In the genomic region with DNA sequence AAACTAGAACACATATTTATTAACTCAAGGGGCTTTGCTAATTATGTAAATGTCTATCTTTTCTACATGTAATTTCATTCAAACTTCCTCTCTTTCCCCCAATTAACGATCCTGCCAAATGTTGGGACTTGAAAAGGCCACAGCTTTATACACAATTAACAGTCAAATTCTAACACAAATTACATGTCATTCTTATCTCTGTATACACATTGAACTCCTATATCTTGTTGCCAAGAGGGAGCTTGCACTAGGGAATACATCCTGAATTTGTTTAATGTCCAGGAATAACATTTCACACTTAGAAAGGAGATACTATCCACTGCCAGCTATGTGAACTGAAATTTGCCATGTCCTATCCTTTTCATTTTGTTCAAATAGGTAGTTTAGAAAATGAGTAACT, we compare ENCODE assay signal across 27 cellular contexts. TPM values are rescaled to one million over a fixed set of nuclear protein-coding genes. Genes with fewer than 3 reads are reported as not detected.
"Had no signal": no experiment of that assay in that cellular context is flagged by ENCODE, and none has a peak within 500 bp of the region (broad histone marks: within the 10 kb centered on the region; RNA-seq: fewer than 3 reads in every experiment).

No MANE protein-coding gene starts in this region.

- ATAC-seq: activated CD8-positive, alpha-beta memory T cell treated with anti-CD3 and anti-CD28 coated beads, Interleukin-2, amount 10 ng/mL, durations not matched to agents 7 days and 5 days; activated naive CD8-positive, alpha-beta T cell treated with anti-CD3 and anti-CD28 coated beads, Interleukin-2, amount 50 U/mL, for 24 hours had no signal

- H3K27ac ChIP-seq: WERI-Rb-1 had no signal

- H3K36me3 ChIP-seq: WERI-Rb-1 had no signal

- FAIRE-seq: bronchial epithelial cell had no signal

- DNase-seq: activated CD4-positive, alpha-beta memory T cell treated with anti-CD3 and anti-CD28 coated beads, Interleukin-2, amount 10 ng/mL, durations not matched to agents 7 days and 5 days; activated CD4-positive, alpha-beta T cell treated with anti-CD3 and anti-CD28 coated beads for 1 hour; activated CD4-positive, alpha-beta T cell treated with anti-CD3 and anti-CD28 coated beads for 48 hours; activated CD4-positive, CD25-positive, alpha-beta regulatory T cell; activated CD8-positive, alpha-beta memory T cell treated with anti-CD3 and anti-CD28 coated beads for 24 hours; activated CD8-positive, alpha-beta memory T cell treated with anti-CD3 and anti-CD28 coated beads, Interleukin-2, amount 10 ng/mL, durations not matched to agents 7 days and 5 days; activated CD8-positive, alpha-beta memory T cell treated with anti-CD3 and anti-CD28 coated beads, Interleukin-2, amount 50 U/mL, for 48 hours; activated effector memory CD4-positive, alpha-beta T cell treated with Interleukin-2 at 50 U/mL for 16 hours; activated naive CD4-positive, alpha-beta T cell treated with anti-CD3 and anti-CD28 coated beads, Interleukin-2, amount 10 ng/mL, durations not matched to agents 7 days and 5 days; activated naive CD8-positive, alpha-beta T cell treated with anti-CD3 and anti-CD28 coated beads, Interleukin-2, amount 50 U/mL, for 24 hours; activated T-cell treated with anti-CD3 and anti-CD28 coated beads, Interleukin-2, amount 50 U/mL, for 48 hours; anterior cingulate cortex; caudate nucleus; cerebellar nuclear complex; NCI-H1105; NCI-H1417 treated with DMSO at 0.1 percent for 48 hours; NCI-H187 treated with DMSO at 0.1 percent for 48 hours; NCI-H2081 treated with DMSO at 0.1 percent for 48 hours; NCI-H345; NCI-H524 treated with DMSO at 0.1 percent for 48 hours; Right ventricle myocardium superior; T1000; WERI-Rb-1 had no signal

RNA-seq across cellular contexts. Expression of a gene that starts 38.9 kb away (rescaled TPM):
- total RNA-seq: activated CD4-positive, alpha-beta memory T cell treated with anti-CD3 and anti-CD28 coated beads, Interleukin-2, amount 10 ng/mL, durations not matched to agents 7 days and 5 days; activated CD8-positive, alpha-beta memory T cell treated with anti-CD3 and anti-CD28 coated beads, Interleukin-2, amount 10 ng/mL, durations not matched to agents 7 days and 5 days; bronchial epithelial cell; NCI-H460; OCI-LY7; T-helper 1 cell treated with Interleukin-12 subunit alpha and Interleukin-12 subunit beta and Interleukin-4 antibody, amounts not matched to agents 30 ng/mL and 1 ng/mL, for 36 hours had no signal
